Comparison of ENCODE assay signal across 2 cellular contexts in genomic region chr7:149196705-149197171, GRCh38.
TF ChIP-seq lines count a peak whose summit lies in the region.

No MANE protein-coding gene starts in this region.

TF ChIP-seq in H1, 55 proteins besides CTCF, POLR2A, EP300 and RAD21:
- no peak for TF ChIP-seq JUN (IDR thresholded peaks at IDR 0.05; ENCODE audit: low read depth, low read length)

TF ChIP-seq in neural cell, 6 proteins besides CTCF, POLR2A, EP300 and RAD21:
- TF ChIP-seq EZH2 (IDR thresholded peaks at IDR 0.05; ENCODE audit: borderline replicate concordance, insufficient read depth, low read length, poor library complexity, severe bottlenecking) (no peak), MXI1 (conservative IDR thresholded peaks at IDR 0.05; ENCODE audit: poor library complexity, severe bottlenecking) (no peak), POLR2AphosphoS5 (IDR thresholded peaks at IDR 0.05) (no peak), TAF1 (IDR thresholded peaks at IDR 0.05; ENCODE audit: low read depth) (no peak), SMC3 (conservative IDR thresholded peaks at IDR 0.05; ENCODE audit: poor library complexity) (no peak)
- TF ChIP-seq, protein P1, sequence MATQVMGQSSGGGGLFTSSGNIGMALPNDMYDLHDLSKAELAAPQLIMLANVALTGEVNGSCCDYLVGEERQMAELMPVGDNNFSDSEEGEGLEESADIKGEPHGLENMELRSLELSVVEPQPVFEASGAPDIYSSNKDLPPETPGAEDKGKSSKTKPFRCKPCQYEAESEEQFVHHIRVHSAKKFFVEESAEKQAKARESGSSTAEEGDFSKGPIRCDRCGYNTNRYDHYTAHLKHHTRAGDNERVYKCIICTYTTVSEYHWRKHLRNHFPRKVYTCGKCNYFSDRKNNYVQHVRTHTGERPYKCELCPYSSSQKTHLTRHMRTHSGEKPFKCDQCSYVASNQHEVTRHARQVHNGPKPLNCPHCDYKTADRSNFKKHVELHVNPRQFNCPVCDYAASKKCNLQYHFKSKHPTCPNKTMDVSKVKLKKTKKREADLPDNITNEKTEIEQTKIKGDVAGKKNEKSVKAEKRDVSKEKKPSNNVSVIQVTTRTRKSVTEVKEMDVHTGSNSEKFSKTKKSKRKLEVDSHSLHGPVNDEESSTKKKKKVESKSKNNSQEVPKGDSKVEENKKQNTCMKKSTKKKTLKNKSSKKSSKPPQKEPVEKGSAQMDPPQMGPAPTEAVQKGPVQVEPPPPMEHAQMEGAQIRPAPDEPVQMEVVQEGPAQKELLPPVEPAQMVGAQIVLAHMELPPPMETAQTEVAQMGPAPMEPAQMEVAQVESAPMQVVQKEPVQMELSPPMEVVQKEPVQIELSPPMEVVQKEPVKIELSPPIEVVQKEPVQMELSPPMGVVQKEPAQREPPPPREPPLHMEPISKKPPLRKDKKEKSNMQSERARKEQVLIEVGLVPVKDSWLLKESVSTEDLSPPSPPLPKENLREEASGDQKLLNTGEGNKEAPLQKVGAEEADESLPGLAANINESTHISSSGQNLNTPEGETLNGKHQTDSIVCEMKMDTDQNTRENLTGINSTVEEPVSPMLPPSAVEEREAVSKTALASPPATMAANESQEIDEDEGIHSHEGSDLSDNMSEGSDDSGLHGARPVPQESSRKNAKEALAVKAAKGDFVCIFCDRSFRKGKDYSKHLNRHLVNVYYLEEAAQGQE (IDR thresholded peaks at IDR 0.05; ENCODE audit: borderline replicate concordance), result no peak
